In genomic region chr17:8588877-8589276, GRCh38 we compare ENCODE assay signal across 31 cellular contexts.
"Had no signal": no experiment of that assay in that cellular context is flagged by ENCODE, and none has a peak within 500 bp of the region (broad histone marks: within the 10 kb centered on the region; RNA-seq: fewer than 3 reads in every experiment).

No MANE protein-coding gene starts in this region.

- H3K9me3 ChIP-seq: Peyer's patch, SK-N-SH had no signal

- H3K27me3 Mint-ChIP-seq: brain had no signal

- H3K36me3 ChIP-seq: Peyer's patch had no signal

- H3K4me1 Mint-ChIP-seq: activated CD4-positive, alpha-beta T cell treated with anti-CD3 and anti-CD28 coated beads for 36 hours; activated CD4-positive, alpha-beta T cell treated with anti-CD3 and anti-CD28 coated beads, Interleukin-2, amount 10 ng/mL, durations not matched to agents 7 days and 5 days; activated naive CD4-positive, alpha-beta T cell treated with anti-CD3 and anti-CD28 coated beads, Interleukin-2, amount 50 U/mL, for 24 hours; WTC11 had no signal

- H3K36me3 Mint-ChIP-seq: activated naive CD8-positive, alpha-beta T cell treated with anti-CD3 and anti-CD28 coated beads, Interleukin-2, amount 10 ng/mL, durations not matched to agents 7 days and 5 days had no signal

- H3K4me3 Mint-ChIP-seq: activated CD4-positive, alpha-beta T cell treated with anti-CD3 and anti-CD28 coated beads for 36 hours; activated CD4-positive, alpha-beta T cell treated with anti-CD3 and anti-CD28 coated beads, Interleukin-2, amount 10 ng/mL, durations not matched to agents 7 days and 5 days; activated CD8-positive, alpha-beta T cell treated with anti-CD3 and anti-CD28 coated beads, Interleukin-2, amount 10 ng/mL, durations not matched to agents 7 days and 5 days; activated naive CD4-positive, alpha-beta T cell treated with anti-CD3 and anti-CD28 coated beads, Interleukin-2, amount 50 U/mL, for 24 hours; activated naive CD8-positive, alpha-beta T cell treated with anti-CD3 and anti-CD28 coated beads, Interleukin-2, amount 10 ng/mL, durations not matched to agents 7 days and 5 days; activated T-cell treated with anti-CD3 and anti-CD28 coated beads, Interleukin-2, amount 50 U/mL, for 24 hours; brain; T-helper 1 cell treated with Interleukin-12 subunit alpha and Interleukin-12 subunit beta and Interleukin-4 antibody, amounts not matched to agents 30 μg/mL and 1 μg/mL, for 36 hours; T-helper 2 cell treated with Interferon-gamma antibody and Interleukin-4, amounts not matched to agents 5 μg/mL and 100 μg/mL, for 36 hours; WTC11 had no signal

- H3K4me2 ChIP-seq: SK-N-SH had no signal

- H3K27ac ChIP-seq: Peyer's patch, SJSA1 had no signal

- H3K9me3 Mint-ChIP-seq: activated CD4-positive, alpha-beta T cell treated with anti-CD3 and anti-CD28 coated beads, Interleukin-2, amount 10 ng/mL, durations not matched to agents 7 days and 5 days; activated naive CD4-positive, alpha-beta T cell treated with anti-CD3 and anti-CD28 coated beads, Interleukin-2, amount 50 U/mL, for 24 hours; activated naive CD8-positive, alpha-beta T cell treated with anti-CD3 and anti-CD28 coated beads, Interleukin-2, amount 10 ng/mL, durations not matched to agents 7 days and 5 days; activated T-cell treated with anti-CD3 and anti-CD28 coated beads, Interleukin-2, amount 50 U/mL, for 24 hours; activated T-helper 2 cell treated with anti-CD3 and anti-CD28 coated beads, Interferon-gamma antibody, Interleukin-2, Interleukin-4, amounts not matched to agents 10 μg/mL and 5 μg/mL and 100 μg/mL, durations not matched to agents 14 hours and 24 hours and 36 hours; T-helper 2 cell treated with Interferon-gamma antibody and Interleukin-4, amounts not matched to agents 5 μg/mL and 100 μg/mL, for 36 hours had no signal

- H3K27ac Mint-ChIP-seq: activated CD4-positive, alpha-beta T cell treated with anti-CD3 and anti-CD28 coated beads for 36 hours; activated CD4-positive, alpha-beta T cell treated with anti-CD3 and anti-CD28 coated beads, Interleukin-2, amount 10 ng/mL, durations not matched to agents 7 days and 5 days; activated CD8-positive, alpha-beta T cell treated with anti-CD3 and anti-CD28 coated beads, Interleukin-2, amount 10 ng/mL, durations not matched to agents 7 days and 5 days; activated naive CD4-positive, alpha-beta T cell treated with anti-CD3 and anti-CD28 coated beads, Interleukin-2, amount 50 U/mL, for 24 hours; activated naive CD8-positive, alpha-beta T cell treated with anti-CD3 and anti-CD28 coated beads, Interleukin-2, amount 10 ng/mL, durations not matched to agents 7 days and 5 days; activated T-cell treated with anti-CD3 and anti-CD28 coated beads, Interleukin-2, amount 50 U/mL, for 24 hours; activated T-helper 2 cell treated with anti-CD3 and anti-CD28 coated beads, Interferon-gamma antibody, Interleukin-2, Interleukin-4, amounts not matched to agents 10 μg/mL and 5 μg/mL and 100 μg/mL, durations not matched to agents 14 hours and 24 hours and 36 hours; T-helper 1 cell treated with Interleukin-12 subunit alpha and Interleukin-12 subunit beta and Interleukin-4 antibody, amounts not matched to agents 30 μg/mL and 1 μg/mL, for 36 hours; T-helper 2 cell treated with Interferon-gamma antibody and Interleukin-4, amounts not matched to agents 5 μg/mL and 100 μg/mL, for 36 hours; WTC11 had no signal

- H3K4me1 ChIP-seq: Peyer's patch, SJSA1 had no signal

- H3K27me3 ChIP-seq: MG63, Peyer's patch, SJSA1 had no signal

- H3K4me3 ChIP-seq: MG63, Peyer's patch, SJSA1 had no signal

- H3K9ac ChIP-seq: SK-N-SH had no signal

- DNase-seq: activated CD4-positive, alpha-beta T cell treated with anti-CD3 and anti-CD28 coated beads for 36 hours; activated CD4-positive, alpha-beta T cell treated with anti-CD3 and anti-CD28 coated beads, Interleukin-2, amount 10 ng/mL, durations not matched to agents 7 days and 5 days; activated CD4-positive, alpha-beta T cell treated with anti-CD3 and anti-CD28 coated beads, Interleukin-2, amount 50 U/mL, for 48 hours; activated CD8-positive, alpha-beta T cell treated with anti-CD3 and anti-CD28 coated beads, Interleukin-2, amount 10 ng/mL, durations not matched to agents 7 days and 5 days; activated gamma-delta T cell; activated naive CD4-positive, alpha-beta T cell treated with Interleukin-2 at 50 U/mL for 16 hours; activated naive CD8-positive, alpha-beta T cell treated with anti-CD3 and anti-CD28 coated beads, Interleukin-2, amount 10 ng/mL, durations not matched to agents 7 days and 5 days; activated T-cell treated with anti-CD3 and anti-CD28 coated beads, Interleukin-2, amount 50 U/mL, for 24 hours; caudate nucleus; Karpas-422; KBM-7; MG63; NCI-H1048; NCI-H1436 treated with DMSO at 0.1 percent for 48 hours; NCI-H1694 treated with DMSO at 0.1 percent for 48 hours; NCI-H2029; NCI-H345; NCI-H524 treated with DMSO at 0.1 percent for 48 hours; NK-92 treated with Interleukin-12 subunit alpha and Interleukin-12 subunit beta, amount 100 ng/mL, for 24 hours; PC-3; Peyer's patch; RPMI8226; SHP77 treated with DMSO at 0.1 percent for 48 hours; SK-N-SH had no signal
